In genomic region chr7:77010074-77010680, GRCh38 we compare ENCODE assay signal across 18 cellular contexts. TPM values are rescaled to one million over a fixed set of nuclear protein-coding genes. Genes with fewer than 3 reads are reported as not detected.
DNase-seq lines count a peak whose midpoint lies in the region; TF ChIP-seq lines count a peak whose summit lies in the region.
"Not testable (repeated sequence)": the region's sequence is repeated elsewhere in the genome, so short reads cannot be mapped to it uniquely, and the experiment has no call there.
"Had no signal": no experiment of that assay in that cellular context is flagged by ENCODE, and none has a peak within 500 bp of the region (broad histone marks: within the 10 kb centered on the region; RNA-seq: fewer than 3 reads in every experiment).

No MANE protein-coding gene starts in this region.

- not testable (repeated sequence) for H3K4me1 ChIP-seq in skeletal muscle satellite cell (ENCODE audit: control insufficient read depth, insufficient read depth, low read length)

- H3K27ac ChIP-seq in brain microvascular endothelial cell, result not testable (repeated sequence)

- not testable (repeated sequence) for H3K27me3 ChIP-seq in brain microvascular endothelial cell (replicated peaks); skeletal muscle satellite cell (ENCODE audit: control insufficient read depth, insufficient read depth, low read length)

- DNase-seq in ACHN (peak; percentile 94), EH (ENCODE audit: low read depth) (peak; percentile 22), HT1080 (ENCODE audit: low read depth) (peak; percentile 85), SIG-M5 treated with dmso at 0.1 percent for 504 hours (lab: John Stamatoyannopoulos, UW; ENCODE audit: unreplicated experiment) (peak; percentile 8), brain microvascular endothelial cell (peak; percentile 34), fibroblast of gingiva (ENCODE audit: low read depth) (peak; percentile 83), left kidney (ENCODE audit: low read depth, low spot score) (peak; percentile 71)

- not testable (repeated sequence) for H3K36me3 ChIP-seq in brain microvascular endothelial cell (replicated peaks); skeletal muscle satellite cell (ENCODE audit: insufficient read depth, low read length)

- not testable (repeated sequence) for TF ChIP-seq CTCF in brain microvascular endothelial cell (IDR thresholded peaks at IDR 0.05; ENCODE audit: low read depth, low read length, missing control alignments)

- in situ Hi-C loops in ACHN (cut with HindIII; ENCODE audit: low pct_ligation_motif_present, low pct_unique_long_range_greater_than_20kb, low sequenced_read_pairs); brain microvascular endothelial cell (cut with HindIII; ENCODE audit: low pct_ligation_motif_present, low sequenced_read_pairs): not testable (repeated sequence)

- H3K9ac ChIP-seq in skeletal muscle satellite cell (ENCODE audit: low read depth, low read length), result not testable (repeated sequence)

- peak overlapping the region; percentile 11 for H3K4me2 ChIP-seq in skeletal muscle satellite cell (ENCODE audit: low read length)

- H3K9me3 ChIP-seq in skeletal muscle satellite cell (replicated peaks; ENCODE audit: low read length), result not testable (repeated sequence)

- H3K4me3 ChIP-seq in brain microvascular endothelial cell (ENCODE audit: low read depth, low read length); skeletal muscle satellite cell (ENCODE audit: low read length): not testable (repeated sequence)

RNA-seq across cellular contexts. Expression of gene SPDYE17, which starts 22.0 kb away (rescaled TPM):
- not detected in 2 replicates for total RNA-seq in HT1080 (2014; rRNA removed; shearing (Covaris generic))
- polyA plus RNA-seq in HT1080 (2015; cell fraction: cytosol; rRNA removed), result not detected in 2 replicates
- polyA plus RNA-seq in HT1080 (2015; cell fraction: nucleus; rRNA removed), result not detected in 2 replicates
- total RNA-seq in skeletal muscle satellite cell (2012; rRNA removed), result not detected in 2 replicates
- total RNA-seq: activated B cell treated with CpG ODN at 0.5 μM for 24 hours; activated CD4-positive, alpha-beta memory T cell treated with anti-CD3 and anti-CD28 coated beads for 36 hours; cardiac septum; CD8-positive, alpha-beta T cell; lower leg skin; occipital lobe; right cardiac atrium; upper lobe of left lung had no signal
- polyA plus RNA-seq: AG04450, esophagus, right cardiac atrium had no signal

RNA-seq across cellular contexts. Expression of gene SPDYE18, which starts 52.2 kb away (rescaled TPM):
- total RNA-seq in HT1080 (2014; rRNA removed; shearing (Covaris generic)), result not detected in 2 replicates
- polyA plus RNA-seq in HT1080 (2015; cell fraction: cytosol; rRNA removed), result 0.16 and 0.18 TPM in 2 replicates
- 2.1 TPM in 1 of 2 replicates, not detected in the other for polyA plus RNA-seq in HT1080 (2015; cell fraction: nucleus; rRNA removed)
- 0.22 and 0.25 TPM in 2 replicates for total RNA-seq in skeletal muscle satellite cell (2012; rRNA removed)
- total RNA-seq: activated CD4-positive, alpha-beta memory T cell treated with anti-CD3 and anti-CD28 coated beads for 36 hours had no signal
- polyA plus RNA-seq: AG04450 had no signal

Comparison
In these comparisons a context has a peak if more than half of its experiments do, and no peak if none do; other contexts are left out.
1. DNase-seq: peak in every context shown above with its lines; median percentile 94 in ACHN; 85 in HT1080; 83 in fibroblast of gingiva; 71 in left kidney; 34 in brain microvascular endothelial cell; 22 in EH; 8 in SIG-M5 treated with dmso at 0.1 percent for 504 hours.